ENCODE assay signal across 28 cellular contexts in the genomic region with DNA sequence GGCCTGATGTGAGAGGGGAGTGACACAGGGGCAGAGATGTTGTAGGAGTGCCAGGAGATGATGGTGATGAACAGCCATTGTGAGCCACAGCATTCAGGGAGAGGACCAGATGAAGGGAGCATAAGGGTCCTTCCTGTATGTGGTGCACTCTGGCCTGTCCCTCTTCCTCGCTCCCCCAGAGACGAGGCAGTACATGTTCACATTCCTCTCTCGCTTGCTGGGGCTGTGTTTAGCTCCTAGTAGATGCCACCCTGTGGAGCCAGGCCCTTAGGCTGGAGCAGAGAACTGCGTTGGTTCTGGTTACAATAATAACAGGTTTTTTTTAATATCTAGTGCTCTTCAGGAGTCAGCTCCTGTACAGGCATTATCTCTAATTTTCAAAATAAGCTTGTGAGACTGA.
"Had no signal": no experiment of that assay in that cellular context is flagged by ENCODE, and none has a peak within 500 bp of the region (broad histone marks: within the 10 kb centered on the region; RNA-seq: fewer than 3 reads in every experiment).

No MANE protein-coding gene starts in this region.

- H3K36me3 ChIP-seq: left lung, lower lobe of right lung, neural progenitor cell, neutrophil, pancreas, prostate gland, sigmoid colon, spleen, suprapubic skin, thoracic aorta, tibial artery, upper lobe of right lung had no signal

- H3K4me3 ChIP-seq: left lung, lower lobe of right lung, neural progenitor cell, pancreas, prostate gland, sigmoid colon, spleen, suprapubic skin, thoracic aorta, tibial artery, upper lobe of right lung had no signal

- H3K9me3 ChIP-seq: lower lobe of right lung, neutrophil, pancreas, prostate gland, suprapubic skin, thoracic aorta, upper lobe of right lung had no signal

- ATAC-seq: left colon; left lung; lower lobe of right lung; natural killer cell; pancreas; right cardiac atrium; stimulated activated effector memory CD8-positive, alpha-beta T cell treated with anti-CD3 and anti-CD28 coated beads, Interleukin-12 subunit alpha, Interleukin-12 subunit beta, amount 100 ng/mL, for 72 hours; upper lobe of right lung had no signal

- H3K27ac ChIP-seq: left lung, lower lobe of right lung, neural progenitor cell, neutrophil, pancreas, prostate gland, sigmoid colon, spleen, suprapubic skin, thoracic aorta, tibial artery, upper lobe of right lung had no signal

- DNase-seq: hypothalamus; immature natural killer cell; kidney; left colon; left lung; lower lobe of right lung; mesendoderm; naive B cell; natural killer cell; nephron progenitor cell; occipital lobe; pancreas; retina; right cardiac atrium; sigmoid colon; small intestine; spleen; stimulated activated CD4-positive, alpha-beta T cell treated with anti-CD3 and anti-CD28 coated beads, Interleukin-4, amount 100 ng/mL, for 24 hours; stimulated activated naive CD4-positive, alpha-beta T cell; tibial artery; trophoblast cell; upper lobe of right lung had no signal

- H3K4me1 ChIP-seq: left lung, lower lobe of right lung, neural progenitor cell, pancreas, prostate gland, sigmoid colon, spleen, suprapubic skin, tibial artery, upper lobe of right lung had no signal

- H3K27me3 ChIP-seq: neural progenitor cell, neutrophil, pancreas, sigmoid colon, suprapubic skin, tibial artery, upper lobe of right lung had no signal
